In the genomic region with DNA sequence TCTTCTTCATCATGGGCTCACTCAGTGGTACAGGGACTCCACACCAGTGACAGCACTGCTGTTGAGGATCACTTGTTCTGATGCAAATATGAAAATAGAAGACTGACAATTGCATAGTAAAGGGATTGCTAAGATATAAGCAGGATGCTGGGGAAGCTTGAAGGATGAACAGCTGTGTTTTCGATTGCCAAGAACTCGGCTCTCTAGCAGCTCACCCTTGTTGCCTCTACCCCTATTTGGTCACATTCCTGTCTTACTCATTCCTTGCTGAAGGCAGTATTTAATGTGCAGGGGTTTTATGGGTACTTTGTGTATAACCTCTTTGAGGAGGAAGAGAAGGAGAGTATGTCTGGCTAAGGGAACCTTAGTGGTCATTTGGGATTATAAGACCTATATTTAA, we compare ENCODE assay signal across 1 cellular context.
TF ChIP-seq lines count a peak whose summit lies in the region.

No MANE protein-coding gene starts in this region.

TF ChIP-seq in HEK293, 187 proteins besides CTCF, POLR2A, EP300 and RAD21 (continued from another document):
- TF ChIP-seq, protein P1, sequence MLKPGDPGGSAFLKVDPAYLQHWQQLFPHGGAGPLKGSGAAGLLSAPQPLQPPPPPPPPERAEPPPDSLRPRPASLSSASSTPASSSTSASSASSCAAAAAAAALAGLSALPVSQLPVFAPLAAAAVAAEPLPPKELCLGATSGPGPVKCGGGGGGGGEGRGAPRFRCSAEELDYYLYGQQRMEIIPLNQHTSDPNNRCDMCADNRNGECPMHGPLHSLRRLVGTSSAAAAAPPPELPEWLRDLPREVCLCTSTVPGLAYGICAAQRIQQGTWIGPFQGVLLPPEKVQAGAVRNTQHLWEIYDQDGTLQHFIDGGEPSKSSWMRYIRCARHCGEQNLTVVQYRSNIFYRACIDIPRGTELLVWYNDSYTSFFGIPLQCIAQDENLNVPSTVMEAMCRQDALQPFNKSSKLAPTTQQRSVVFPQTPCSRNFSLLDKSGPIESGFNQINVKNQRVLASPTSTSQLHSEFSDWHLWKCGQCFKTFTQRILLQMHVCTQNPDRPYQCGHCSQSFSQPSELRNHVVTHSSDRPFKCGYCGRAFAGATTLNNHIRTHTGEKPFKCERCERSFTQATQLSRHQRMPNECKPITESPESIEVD (tag by site-specific recombination; IDR thresholded peaks at IDR 0.05), result no peak
- TF ChIP-seq, protein P2, sequence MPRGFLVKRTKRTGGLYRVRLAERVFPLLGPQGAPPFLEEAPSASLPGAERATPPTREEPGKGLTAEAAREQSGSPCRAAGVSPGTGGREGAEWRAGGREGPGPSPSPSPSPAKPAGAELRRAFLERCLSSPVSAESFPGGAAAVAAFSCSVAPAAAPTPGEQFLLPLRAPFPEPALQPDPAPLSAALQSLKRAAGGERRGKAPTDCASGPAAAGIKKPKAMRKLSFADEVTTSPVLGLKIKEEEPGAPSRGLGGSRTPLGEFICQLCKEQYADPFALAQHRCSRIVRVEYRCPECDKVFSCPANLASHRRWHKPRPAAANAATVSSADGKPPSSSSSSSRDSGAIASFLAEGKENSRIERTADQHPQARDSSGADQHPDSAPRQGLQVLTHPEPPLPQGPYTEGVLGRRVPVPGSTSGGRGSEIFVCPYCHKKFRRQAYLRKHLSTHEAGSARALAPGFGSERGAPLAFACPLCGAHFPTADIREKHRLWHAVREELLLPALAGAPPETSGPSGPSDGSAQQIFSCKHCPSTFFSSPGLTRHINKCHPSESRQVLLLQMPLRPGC (tag by site-specific recombination; IDR thresholded peaks at IDR 0.05), result no peak
TF ChIP-seq in HEK293: peak in this region for 0.
